Comparison of ENCODE assay signal across 10 cellular contexts in the genomic region with DNA sequence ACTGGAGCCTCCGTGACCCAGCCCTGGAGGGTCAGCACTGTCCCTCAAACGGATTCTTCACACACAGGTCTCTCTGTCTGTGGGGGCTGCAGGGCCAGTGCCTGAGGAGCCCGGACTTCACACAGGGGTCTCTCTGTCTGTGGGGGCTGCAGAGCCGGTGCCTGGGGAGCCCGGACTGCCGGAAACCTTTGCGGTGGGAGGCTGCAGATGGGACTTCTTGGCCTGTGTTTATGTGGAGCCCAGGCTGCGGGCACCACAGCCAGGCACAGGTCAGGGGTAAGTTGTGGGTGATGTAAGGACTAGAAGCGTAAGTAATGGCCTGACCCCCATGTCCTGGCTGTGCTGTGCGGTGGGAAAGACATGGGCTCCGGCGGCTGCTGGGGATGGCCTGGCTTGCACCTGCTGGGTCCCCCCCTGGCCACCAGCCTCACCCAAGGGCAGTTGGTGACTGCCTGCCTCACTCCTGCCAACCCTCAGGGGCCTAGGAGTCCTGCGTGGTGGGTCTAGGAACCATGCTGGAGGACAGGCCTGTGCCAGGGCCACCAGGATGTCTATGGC. TPM values are rescaled to one million over a fixed set of nuclear protein-coding genes. Genes with fewer than 3 reads are reported as not detected.
DNase-seq lines count a peak whose midpoint lies in the region; FAIRE-seq and TF ChIP-seq lines count a peak whose summit lies in the region.
"Not testable (repeated sequence)": the region's sequence is repeated elsewhere in the genome, so short reads cannot be mapped to it uniquely, and the experiment has no call there.
"Had no signal": no experiment of that assay in that cellular context is flagged by ENCODE, and none has a peak within 500 bp of the region (broad histone marks: within the 10 kb centered on the region; RNA-seq: fewer than 3 reads in every experiment).

No MANE protein-coding gene starts in this region.

- not testable (repeated sequence) for H3K79me2 ChIP-seq in SU-DHL-6 (ENCODE audit: insufficient read depth, low read length); osteoblast (ENCODE audit: insufficient read depth, low read length)

- peak overlapping the region; percentile 40; the same call in 1 of the 2 replicates for H3K27ac ChIP-seq in SU-DHL-6 (ENCODE audit: low read depth, low read length)
- H3K27ac ChIP-seq in coronary artery; kidney (ENCODE audit: low read depth in 2 of 2, low read length in 2 of 2); osteoblast (ENCODE audit: low read depth, low read length); spleen: not testable (repeated sequence)

- not testable (repeated sequence) for H3K4me3 ChIP-seq in SU-DHL-6 (ENCODE audit: insufficient read depth, low read length, poor library complexity, severe bottlenecking); coronary artery; kidney (ENCODE audit: low read length in 2 of 2); osteoblast (ENCODE audit: insufficient read depth, low read length); spleen

- H3K9me3 ChIP-seq in SU-DHL-6 (ENCODE audit: insufficient read depth, low read length); kidney (ENCODE audit: control insufficient read depth in 1 of 2, low read length in 2 of 2); osteoblast (ENCODE audit: low read depth, low read length); spleen: not testable (repeated sequence)

- H2AFZ ChIP-seq in SU-DHL-6 (ENCODE audit: low read depth, low read length, severe bottlenecking); osteoblast (ENCODE audit: low read length): not testable (repeated sequence)

- FAIRE-seq in kidney (lab: Jason Lieb, UNC) = not testable (repeated sequence)

- intact Hi-C loops in kidney (cut with DNase I); spleen (cut with DNase I; ENCODE audit: low total_unique reads): not testable (repeated sequence)

- not testable (repeated sequence) for H3K9me2 ChIP-seq in SU-DHL-6 (replicated peaks; ENCODE audit: insufficient read depth, low read length)

- H3K9ac ChIP-seq in SU-DHL-6 (ENCODE audit: low read length); kidney (ENCODE audit: low read length in 2 of 2): not testable (repeated sequence)

- not testable (repeated sequence) for H3K36me3 ChIP-seq in SU-DHL-6 (ENCODE audit: low read length); kidney (ENCODE audit: control insufficient read depth in 1 of 2, insufficient read depth in 2 of 2, low read length in 2 of 2); osteoblast (ENCODE audit: insufficient read depth, low read length); spleen

- H3K4me1 ChIP-seq in kidney (ENCODE audit: control insufficient read depth in 1 of 2, insufficient read depth in 1 of 2, low read depth in 1 of 2, low read length in 2 of 2); osteoblast (ENCODE audit: insufficient read depth, low read length); spleen: not testable (repeated sequence)

- not testable (repeated sequence) for TF ChIP-seq CTCF in GM13976 (IDR thresholded peaks at IDR 0.05; ENCODE audit: borderline replicate concordance, control extremely low read depth, extremely low read depth, insufficient read depth, missing control alignments); SU-DHL-6 (IDR thresholded peaks at IDR 0.05; ENCODE audit: insufficient read depth, low read length, poor library complexity, severe bottlenecking); coronary artery (IDR thresholded peaks at IDR 0.05); kidney (IDR thresholded peaks at IDR 0.05; ENCODE audit: borderline replicate concordance, extremely low read depth, insufficient read depth); osteoblast (IDR thresholded peaks at IDR 0.05; ENCODE audit: extremely low read depth, low read depth, low read length); spleen (IDR thresholded peaks at IDR 0.05 in 8 of 11, conservative IDR thresholded peaks at IDR 0.05 in 3 of 11)

- not testable (repeated sequence) for H3K4me2 ChIP-seq in SU-DHL-6 (ENCODE audit: low read depth, low read length, poor library complexity, severe bottlenecking); osteoblast (ENCODE audit: insufficient read depth, low read length)

- not testable (repeated sequence) for TF ChIP-seq POLR2A in spleen (IDR thresholded peaks at IDR 0.05)

- H4K20me1 ChIP-seq in SU-DHL-6 (ENCODE audit: low read depth, low read length); osteoblast (ENCODE audit: insufficient read depth, low read length): not testable (repeated sequence)

- 91 to 100% (median 95%) methylated on average over 1 to 10 of the region's 13 CpGs for WGBS in spleen, 5 donors

- H3F3A ChIP-seq in SU-DHL-6 (ENCODE audit: insufficient read depth) = not testable (repeated sequence)

- in situ Hi-C loops in GM13976 (cut with MboI; ENCODE audit: low sequenced_read_pairs, unreplicated experiment) = not testable (repeated sequence)

- DNase-seq in GM13976 (ENCODE audit: low spot score) (peak; percentile 10), coronary artery (ENCODE audit: low spot score) (peak; percentile 43), kidney (peak; percentile 35), osteoblast (ENCODE audit: insufficient read length, low spot score, missing footprints) (peak; percentile 51), spleen (peak; percentile 34)
- DNase-seq in activated CD8-positive, alpha-beta memory T cell treated with anti-CD3 and anti-CD28 coated beads, Interleukin-2, amount 50 U/mL, for 48 hours = peak; percentile 49

- H3K27me3 ChIP-seq in SU-DHL-6 (ENCODE audit: low read length); osteoblast (ENCODE audit: insufficient read depth, low read length); spleen (replicated peaks in 1 of 7): not testable (repeated sequence)

RNA-seq across cellular contexts. Expression of a gene that starts 47.3 kb away (rescaled TPM):
- total RNA-seq in kidney (24.4 TPM), osteoblast (0.88 and 1.4 TPM in 2 replicates), spleen (1 to 10 TPM; 1.9 to 6.8 (median 3.5) TPM)
- polyA plus RNA-seq in kidney (ENCODE audit: insufficient read depth, low read depth, low replicate concordance) (12.9 TPM), spleen (10 to 100 TPM in 2 of 3 donors, 1 to 10 TPM in 1; 4.6 to 50.5 (median 11.0) TPM)
- total RNA-seq: Calu3; CD4-positive, alpha-beta memory T cell; Daoy had no signal
- polyA plus RNA-seq: CD4-positive, alpha-beta memory T cell had no signal
